ENCODE assay signal across 13 cellular contexts in the genomic region with DNA sequence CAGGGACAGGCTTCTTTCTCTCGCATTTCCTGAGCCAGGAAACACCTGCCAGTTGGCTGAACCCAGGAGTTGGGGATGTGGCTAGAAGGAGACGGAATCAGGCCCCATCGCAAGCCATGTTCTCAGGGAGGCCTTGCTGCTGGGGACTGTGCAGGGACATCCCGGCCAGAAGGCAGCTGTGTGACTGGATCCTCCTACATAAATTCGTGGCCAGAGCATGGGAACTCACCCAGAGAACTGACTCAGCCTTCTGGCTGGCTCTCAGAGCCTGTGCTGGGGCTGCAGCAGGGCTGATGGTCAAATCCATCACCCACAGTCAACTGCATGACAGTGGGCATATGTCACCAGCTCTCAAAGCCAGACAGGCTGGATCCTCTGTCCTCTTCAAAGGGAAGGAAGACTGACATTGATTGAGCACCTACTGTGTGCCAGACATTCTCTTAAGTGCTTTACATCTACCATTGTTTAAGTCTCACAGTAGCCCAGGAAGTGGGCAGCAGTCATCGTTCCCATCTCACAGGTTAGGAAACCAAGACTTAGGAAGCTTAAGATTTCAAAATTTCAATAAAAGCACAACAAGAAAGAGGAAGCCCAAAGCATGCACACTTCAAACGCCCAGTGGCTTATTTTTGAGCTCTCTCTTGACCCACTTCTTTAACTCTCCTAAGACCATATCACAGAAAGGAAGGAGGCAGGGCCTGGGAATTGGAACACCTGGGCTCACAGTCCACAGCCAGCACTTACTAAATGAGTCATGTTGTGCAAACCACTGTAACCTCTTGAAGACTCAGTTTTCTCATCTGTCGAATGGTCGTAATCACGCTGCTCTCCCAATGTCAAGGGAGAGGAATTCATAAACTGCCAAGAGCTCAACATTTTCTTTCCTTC. TPM values are rescaled to one million over a fixed set of nuclear protein-coding genes. Genes with fewer than 3 reads are reported as not detected.
A peak's percentile ranks its signal among the peaks of the same experiment; 100 is the strongest.
DNase-seq lines count a peak whose midpoint lies in the region; ATAC-seq, FAIRE-seq and TF ChIP-seq lines count a peak whose summit lies in the region.
"Had no signal": no experiment of that assay in that cellular context is flagged by ENCODE, and none has a peak within 500 bp of the region (broad histone marks: within the 10 kb centered on the region; RNA-seq: fewer than 3 reads in every experiment).

No MANE protein-coding gene starts in this region.

- intact Hi-C loops in dorsolateral prefrontal cortex (cut with DNase I) (no loop called here), psoas muscle (cut with DNase I) (no loop called here), uterus (cut with DNase I; ENCODE audit: low total_unique reads) (no loop called here)

- H3K36me3 ChIP-seq in psoas muscle (ENCODE audit: insufficient read depth in 1 of 2, low read depth in 1 of 2), result no peaks in the 10 kb centered on the region
- H3K36me3 ChIP-seq in uterus, result no peaks in the 10 kb centered on the region
- H3K36me3 ChIP-seq: esophagus squamous epithelium had no signal

- H3K4me1 ChIP-seq in psoas muscle (no peaks in the 10 kb centered on the region), uterus (no peaks in the 10 kb centered on the region)

- H3K4me3 ChIP-seq in dorsolateral prefrontal cortex (no peak overlapping the region), psoas muscle (no peak overlapping the region), uterus (no peak overlapping the region)
- H3K4me3 ChIP-seq: esophagus squamous epithelium had no signal

- TF ChIP-seq POLR2A in uterus (IDR thresholded peaks at IDR 0.05), result no peak

- no peak for FAIRE-seq in frontal cortex (lab: Jason Lieb, UNC)

- H3K27ac ChIP-seq in dorsolateral prefrontal cortex (peak overlapping the region in 14 of 59 donors; percentile 1 to 72 (median 31)), psoas muscle (no peak overlapping the region), uterus (no peak overlapping the region)
- H3K27ac ChIP-seq: esophagus squamous epithelium had no signal

- DNase-seq in GM04503 (ENCODE audit: low read depth) (peak; percentile 34), MV-4-11 (lab: John Stamatoyannopoulos, UW) (peak; percentile 80), dorsolateral prefrontal cortex (peak in 7 of 10 donors; percentile 51 to 80 (median 59)), psoas muscle (no peak), uterus (no peak), frontal cortex (ENCODE audit: low spot score in 2 of 2) (no peak)
- DNase-seq in stimulated activated CD4-positive, alpha-beta T cell treated with anti-CD3 and anti-CD28 coated beads, Interleukin-12 subunit alpha, Interleukin-12 subunit beta, amount 100 ng/mL, for 4 hours, result no peak
- DNase-seq: DMS79 treated with DMSO at 0.1 percent for 48 hours, esophagus squamous epithelium, T-cell had no signal

- 35 to 41% (median 35%) methylated on average over 10 of the region's 10 CpGs for whole genome bisulfite sequencing in psoas muscle, 3 donors

- H3K27me3 ChIP-seq in dorsolateral prefrontal cortex (no peaks in the 10 kb centered on the region), psoas muscle (ENCODE audit: insufficient read depth in 3 of 3, low read length in 2 of 3) (peaks cover 0 to 49% (median 4%) of the 10 kb centered on the region in 3 donors), uterus (no peaks in the 10 kb centered on the region)

- ATAC-seq in psoas muscle (peak in 3 of 4 donors; percentile 39 to 88 (median 55)), HG02678 (IDR thresholded peaks at IDR 0.05; ENCODE audit: unreplicated experiment) (no peak)
- ATAC-seq: T-cell had no signal

- TF ChIP-seq CTCF in dorsolateral prefrontal cortex (IDR thresholded peaks at IDR 0.05 in 54 of 56, conservative IDR thresholded peaks at IDR 0.05 in 2 of 56; ENCODE audit: low read depth in 1 of 56, partially characterized antibody in 56 of 56) (no peak), psoas muscle (IDR thresholded peaks at IDR 0.05) (no peak), uterus (IDR thresholded peaks at IDR 0.05) (no peak)

- H3K9me3 ChIP-seq in psoas muscle, result no peaks in the 10 kb centered on the region
- no peaks in the 10 kb centered on the region for H3K9me3 ChIP-seq in uterus
- H3K9me3 ChIP-seq: esophagus squamous epithelium had no signal

RNA-seq across cellular contexts. Expression of a gene that starts 30.9 kb away (rescaled TPM):
- total RNA-seq in dorsolateral prefrontal cortex, result 10 to 100 TPM in 119 of 120 experiments, 1 to 10 TPM in 1; 6.0 to 35.7 (median 24.8) TPM
- not detected for total RNA-seq in psoas muscle
- not detected for polyA plus RNA-seq in psoas muscle
- not detected for total RNA-seq in uterus
- total RNA-seq in frontal cortex, result 2.4 TPM
- total RNA-seq: esophagus squamous epithelium, lower leg skin, NCI-H460, T-cell had no signal

RNA-seq across cellular contexts. Expression of a gene that starts 41.5 kb away (rescaled TPM):
- total RNA-seq in dorsolateral prefrontal cortex, result 10 to 100 TPM; 29.3 to 64.1 (median 43.9) TPM
- total RNA-seq in psoas muscle, result 10 to 100 TPM in 2 of 4 donors, 1 to 10 TPM in 2; 6.0 to 16.7 (median 8.5) TPM
- polyA plus RNA-seq in psoas muscle, result 10 to 100 TPM in 1 of 3 donors, 1 to 10 TPM in 2; 5.6 to 12.2 (median 7.4) TPM
- 10 to 100 TPM in 3 of 4 donors, 1 to 10 TPM in 1; 2.3 to 27.0 (median 15.4) TPM for total RNA-seq in uterus
- total RNA-seq in frontal cortex, result 17.5 TPM

Comparison
In these comparisons a context has a peak if more than half of its experiments do, and no peak if none do; other contexts are left out.
1. DNase-seq: peak in GM04503 (single experiment), MV-4-11 (single experiment) and dorsolateral prefrontal cortex (7 of 10); none in psoas muscle (0 of 2), uterus (0 of 2), stimulated activated CD4-positive, alpha-beta T cell treated with anti-CD3 and anti-CD28 coated beads, Interleukin-12 subunit alpha, Interleukin-12 subunit beta, amount 100 ng/mL, for 4 hours (single experiment) and frontal cortex (0 of 2).